In the genomic region with DNA sequence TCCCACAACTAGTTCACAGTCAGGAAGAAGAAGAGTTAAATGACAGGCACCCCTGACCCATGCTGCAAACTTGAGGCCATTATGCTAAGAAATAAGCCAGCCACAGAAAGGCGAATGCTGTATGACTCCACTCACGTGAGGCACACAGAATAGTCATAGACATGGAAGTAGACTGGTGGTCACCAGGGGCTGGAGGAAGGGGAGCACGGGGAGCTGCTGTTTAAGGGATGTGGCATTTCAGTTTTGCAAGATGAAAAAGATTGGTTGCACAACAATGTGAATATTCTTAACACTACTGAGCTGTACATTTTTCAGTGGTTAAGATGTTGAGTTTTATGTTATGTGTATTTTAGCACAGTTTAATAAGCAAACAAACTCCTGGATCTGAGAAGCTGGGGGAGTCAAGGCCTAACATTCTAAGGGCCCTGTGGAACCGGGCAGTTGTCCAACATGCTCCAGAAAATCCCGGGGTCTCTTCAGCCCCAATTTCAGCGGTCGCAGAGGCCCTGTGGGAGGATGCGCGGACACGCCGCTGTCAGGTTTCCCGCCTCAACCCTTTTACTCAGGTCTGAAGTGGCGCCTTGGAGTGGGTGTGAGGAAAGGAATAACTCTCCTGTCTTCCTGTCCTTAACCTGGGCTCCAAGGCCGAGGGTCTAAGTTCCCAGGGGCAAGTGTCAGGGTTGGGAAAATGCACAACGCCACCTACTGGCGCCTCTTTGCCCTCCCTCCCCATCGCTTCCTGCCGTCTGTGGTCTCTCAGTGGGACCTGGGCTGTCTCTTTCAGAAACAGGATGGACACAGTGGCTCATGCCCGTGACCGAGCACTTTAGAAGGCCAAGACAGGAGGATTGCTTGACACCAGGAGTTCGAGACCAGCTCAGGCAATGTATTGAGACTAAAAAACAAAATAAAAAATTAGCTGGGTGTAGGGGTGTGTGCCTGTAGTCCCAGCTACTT, we compare ENCODE assay signal across 8 cellular contexts. TPM values are rescaled to one million over a fixed set of nuclear protein-coding genes. Genes with fewer than 3 reads are reported as not detected.
DNase-seq lines count a peak whose midpoint lies in the region; ATAC-seq and TF ChIP-seq lines count a peak whose summit lies in the region.

No MANE protein-coding gene starts in this region.

- H3K36me3 ChIP-seq in WERI-Rb-1 = no peaks in the 10 kb centered on the region
- no peaks in the 10 kb centered on the region for H3K36me3 ChIP-seq in esophagus muscularis mucosa

- no peaks in the 10 kb centered on the region for H3K27me3 ChIP-seq in WERI-Rb-1 (ENCODE audit: insufficient read depth, low read depth, severe bottlenecking)
- H3K27me3 ChIP-seq in esophagus muscularis mucosa = no peaks in the 10 kb centered on the region

- TF ChIP-seq EP300 in esophagus muscularis mucosa (IDR thresholded peaks at IDR 0.05) = no peak

- H3K4me3 ChIP-seq in WERI-Rb-1 (ENCODE audit: low read depth, low read length) (no peak overlapping the region), esophagus muscularis mucosa (no peak overlapping the region)

- H3K4me3 Mint-ChIP-seq in HFFc6 = no peak overlapping the region

- 69% methylated on average over 20 of the region's 21 CpGs for WGBS in esophagus muscularis mucosa

- peaks cover 11% of the 10 kb centered on the region for H3K27me3 Mint-ChIP-seq in HFFc6 (ENCODE audit: insufficient read depth)

- TF ChIP-seq POLR2A in esophagus muscularis mucosa (IDR thresholded peaks at IDR 0.05; ENCODE audit: low read depth) = no peak

- no peaks in the 10 kb centered on the region for H3K36me3 Mint-ChIP-seq in HFFc6 (ENCODE audit: low read depth)

- intact Hi-C loops in esophagus muscularis mucosa (cut with DNase I) = no loop called here

- DNase-seq in CMK (ENCODE audit: low read depth) (peak; percentile 50), HFFc6 (no peak), WERI-Rb-1 (peak; percentile 43), esophagus muscularis mucosa (ENCODE audit: extremely low spot score) (no peak), cerebellum (ENCODE audit: low spot score) (no peak), mucosa of gallbladder (ENCODE audit: low spot score) (no peak)
- DNase-seq in stimulated activated CD4-positive, alpha-beta T cell treated with anti-CD3 and anti-CD28 coated beads, Interleukin-2, amount 100 ng/mL, for 24 hours = peak; percentile 45 to 55

- peaks cover 0 to 14% (median 5%) of the 10 kb centered on the region in 4 donors for H3K4me1 ChIP-seq in esophagus muscularis mucosa

- H3K27ac ChIP-seq in WERI-Rb-1 (no peak overlapping the region), esophagus muscularis mucosa (replicated peaks in 1 of 4) (no peak overlapping the region)

- H3K9me3 Mint-ChIP-seq in HFFc6 = no peaks in the 10 kb centered on the region

- no peak for ATAC-seq in HG03280 (IDR thresholded peaks at IDR 0.05; ENCODE audit: unreplicated experiment)

- peaks cover 30% of the 10 kb centered on the region for H3K4me1 Mint-ChIP-seq in HFFc6 (ENCODE audit: low read depth)

- no peak overlapping the region for H3K27ac Mint-ChIP-seq in HFFc6

- no peaks in the 10 kb centered on the region for H3K9me3 ChIP-seq in WERI-Rb-1 (ENCODE audit: severe bottlenecking)
- H3K9me3 ChIP-seq in esophagus muscularis mucosa = no peaks in the 10 kb centered on the region

- TF ChIP-seq CTCF in HFFc6 (IDR thresholded peaks at IDR 0.05) = peak; percentile 82
- peak; percentile 80 for TF ChIP-seq CTCF in WERI-Rb-1 (IDR thresholded peaks at IDR 0.05; ENCODE audit: low read depth, low read length)
- TF ChIP-seq CTCF in esophagus muscularis mucosa (IDR thresholded peaks at IDR 0.05) = peak in 2 of 3 experiments; percentile 20 to 36

RNA-seq across cellular contexts. Expression of gene TMEM272, which starts 4.4 kb away (rescaled TPM):
- not detected for total RNA-seq in HFFc6 (2021; fragmentation: NEBNext Ultra II Directional; extraction: Animal tissue kit (Norgen Biotek cat#: 25700))
- not detected for total RNA-seq in esophagus muscularis mucosa
- 1.2 TPM for total RNA-seq in cerebellum
- 1.0 TPM for total RNA-seq in mucosa of gallbladder

RNA-seq across cellular contexts. Expression of gene CCDC70, which starts 12.3 kb away (rescaled TPM):
- total RNA-seq in HFFc6 (2021; fragmentation: NEBNext Ultra II Directional; extraction: Animal tissue kit (Norgen Biotek cat#: 25700)) = not detected
- not detected for total RNA-seq in esophagus muscularis mucosa
- total RNA-seq in cerebellum = not detected
- not detected for total RNA-seq in mucosa of gallbladder

RNA-seq across cellular contexts. Expression of gene DHRS12, which starts 45.5 kb away (rescaled TPM):
- 1 to 10 TPM; 1.9 to 2.7 (median 2.4) TPM for total RNA-seq in HFFc6 (2021; fragmentation: NEBNext Ultra II Directional; extraction: Animal tissue kit (Norgen Biotek cat#: 25700))
- total RNA-seq in esophagus muscularis mucosa = 10 to 100 TPM; 10.3 to 18.6 (median 14.9) TPM
- 3.1 TPM for total RNA-seq in cerebellum
- total RNA-seq in mucosa of gallbladder = 12.3 TPM

Comparison
In these comparisons a context has a peak if more than half of its experiments do, and no peak if none do; other contexts are left out.
1. DNase-seq: peak in CMK (single experiment), WERI-Rb-1 (single experiment) and stimulated activated CD4-positive, alpha-beta T cell treated with anti-CD3 and anti-CD28 coated beads, Interleukin-2, amount 100 ng/mL, for 24 hours (2 of 2); none in HFFc6 (single experiment), esophagus muscularis mucosa (single experiment), cerebellum (single experiment) and mucosa of gallbladder (single experiment).
2. CTCF ChIP-seq: peak in every context shown above with its lines; median percentile 82 in HFFc6; 80 in WERI-Rb-1; 28 in esophagus muscularis mucosa.